ENCODE assay signal across 21 cellular contexts in genomic region chr11:39975091-39975490, GRCh38.
"Had no signal": no experiment of that assay in that cellular context is flagged by ENCODE, and none has a peak within 500 bp of the region (broad histone marks: within the 10 kb centered on the region; RNA-seq: fewer than 3 reads in every experiment).

No MANE protein-coding gene starts in this region.

- H3K9ac ChIP-seq: KMS-11 had no signal

- H3K27me3 Mint-ChIP-seq: IgD-negative memory B cell had no signal

- H3K4me3 ChIP-seq: K562 had no signal

- H3K36me3 Mint-ChIP-seq: IgD-negative memory B cell had no signal

- H3K4me2 ChIP-seq: KMS-11 had no signal

- H3K4me1 Mint-ChIP-seq: IgD-negative memory B cell had no signal

- H3K27ac ChIP-seq: HL-60, KMS-11, RWPE1 had no signal

- ATAC-seq: K562, Panc1, PC-3, SK-N-SH treated with all-trans-retinoic acid at 6 μM for 48 hours had no signal

- H3K27ac Mint-ChIP-seq: IgD-negative memory B cell had no signal

- H3K4me3 Mint-ChIP-seq: IgD-negative memory B cell had no signal

- DNase-seq: Kasumi-1, MM.1S, NCI-H1092 treated with DMSO at 0.1 percent for 48 hours, NCI-H1436, NCI-H187, NCI-H2029, NCI-H2081 treated with DMSO at 0.1 percent for 48 hours, NCI-H2171, NCI-H226, NCI-H446, NCI-H510A, NCI-H524 treated with DMSO at 0.1 percent for 48 hours, PC-3, SHP77 had no signal
